Comparison of ENCODE assay signal across 8 cellular contexts in the genomic region with DNA sequence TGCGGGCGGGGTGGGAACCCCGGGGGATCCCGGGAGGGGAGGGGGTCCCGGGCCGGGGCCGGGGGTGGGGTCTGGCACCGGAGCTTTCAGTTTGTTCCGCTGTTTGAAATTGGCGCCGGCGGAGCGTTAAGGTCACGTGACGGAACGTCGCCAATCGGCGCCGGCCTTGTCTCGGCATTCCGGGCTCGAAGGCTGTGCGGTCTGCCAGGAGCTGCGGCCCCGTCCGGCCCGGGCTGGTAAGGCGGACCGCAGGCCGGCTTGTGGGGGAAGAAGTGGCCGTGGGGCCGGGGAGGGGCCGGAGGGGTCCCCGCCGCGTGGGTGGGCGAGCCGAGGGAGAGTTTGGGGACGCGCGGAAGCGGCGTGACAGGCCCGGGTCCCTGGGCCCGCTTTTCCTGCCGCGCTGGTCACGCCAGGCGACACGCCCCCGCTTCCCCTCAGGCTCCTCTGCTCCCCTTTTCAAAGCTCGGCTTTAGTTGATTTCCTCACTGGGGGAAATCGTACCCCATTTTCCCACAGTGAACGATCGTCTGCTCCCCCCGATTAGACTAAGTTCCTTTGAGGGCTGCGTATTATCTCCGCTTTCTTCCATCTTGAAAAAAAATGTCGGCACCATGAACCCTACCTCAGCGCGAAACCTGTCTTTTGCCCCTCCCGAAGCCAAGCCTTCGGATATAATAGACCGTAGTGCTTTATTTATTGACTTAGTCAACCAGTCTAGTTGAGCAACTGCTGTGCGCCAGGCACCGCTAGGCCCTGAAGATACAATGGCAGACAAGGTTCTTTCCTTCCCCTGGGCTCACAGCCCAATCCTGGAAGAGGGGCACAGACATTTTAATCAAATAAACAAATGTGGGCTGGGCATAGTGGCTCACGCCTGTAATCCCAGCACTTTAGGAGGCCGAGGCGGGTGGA. TPM values are rescaled to one million over a fixed set of nuclear protein-coding genes. Genes with fewer than 3 reads are reported as not detected.
A peak's percentile ranks its signal among the peaks of the same experiment; 100 is the strongest.
DNase-seq lines count a peak whose midpoint lies in the region; ATAC-seq and TF ChIP-seq lines count a peak whose summit lies in the region.

A gene with protein sequence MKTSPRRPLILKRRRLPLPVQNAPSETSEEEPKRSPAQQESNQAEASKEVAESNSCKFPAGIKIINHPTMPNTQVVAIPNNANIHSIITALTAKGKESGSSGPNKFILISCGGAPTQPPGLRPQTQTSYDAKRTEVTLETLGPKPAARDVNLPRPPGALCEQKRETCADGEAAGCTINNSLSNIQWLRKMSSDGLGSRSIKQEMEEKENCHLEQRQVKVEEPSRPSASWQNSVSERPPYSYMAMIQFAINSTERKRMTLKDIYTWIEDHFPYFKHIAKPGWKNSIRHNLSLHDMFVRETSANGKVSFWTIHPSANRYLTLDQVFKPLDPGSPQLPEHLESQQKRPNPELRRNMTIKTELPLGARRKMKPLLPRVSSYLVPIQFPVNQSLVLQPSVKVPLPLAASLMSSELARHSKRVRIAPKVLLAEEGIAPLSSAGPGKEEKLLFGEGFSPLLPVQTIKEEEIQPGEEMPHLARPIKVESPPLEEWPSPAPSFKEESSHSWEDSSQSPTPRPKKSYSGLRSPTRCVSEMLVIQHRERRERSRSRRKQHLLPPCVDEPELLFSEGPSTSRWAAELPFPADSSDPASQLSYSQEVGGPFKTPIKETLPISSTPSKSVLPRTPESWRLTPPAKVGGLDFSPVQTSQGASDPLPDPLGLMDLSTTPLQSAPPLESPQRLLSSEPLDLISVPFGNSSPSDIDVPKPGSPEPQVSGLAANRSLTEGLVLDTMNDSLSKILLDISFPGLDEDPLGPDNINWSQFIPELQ (minus strand): TSS at position 128 of the 912 bp plus-strand sequence. CDS start 2,696 bp downstream, outside the sequence.
A gene with protein sequence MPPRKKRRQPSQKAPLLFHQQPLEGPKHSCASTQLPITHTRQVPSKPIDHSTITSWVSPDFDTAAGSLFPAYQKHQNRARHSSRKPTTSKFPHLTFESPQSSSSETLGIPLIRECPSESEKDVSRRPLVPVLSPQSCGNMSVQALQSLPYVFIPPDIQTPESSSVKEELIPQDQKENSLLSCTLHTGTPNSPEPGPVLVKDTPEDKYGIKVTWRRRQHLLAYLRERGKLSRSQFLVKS (plus strand): TSS at position 177 of the 912 bp plus-strand sequence. CDS start 8,144 bp downstream, outside the sequence.

- peak within 1 kb of the TSS; percentile 90 for H4K12ac ChIP-seq in trophoblast cell (ENCODE audit: low read depth, low read length)

- H4K8ac ChIP-seq in trophoblast cell (ENCODE audit: low read depth, low read length) = peak within 1 kb of the TSS; percentile 92

- peaks cover 13% of the 10 kb centered on the region for H3K79me2 ChIP-seq in trophoblast cell (ENCODE audit: control insufficient read depth, insufficient read depth, low read length, poor library complexity)

- H2BK5ac ChIP-seq in trophoblast cell (ENCODE audit: low read depth, low read length, poor library complexity) = peak within 1 kb of the TSS; percentile 92

- peak within 1 kb of the TSS; percentile 88 for H4K91ac ChIP-seq in trophoblast cell (ENCODE audit: low read depth, low read length)

- peak within 1 kb of the TSS; percentile 77 for H2AFZ ChIP-seq in trophoblast cell (ENCODE audit: insufficient read depth, low read length, poor library complexity)

- WGBS in trophoblast cell (ENCODE audit: extremely low coverage, insufficient coverage, insufficient read length) = no CpG with 5 or more reads among the region's 70 CpGs
- 0 to 1% methylated on average over 36 to 44 of the region's 70 CpGs for WGBS in tibial nerve, 2 donors

- H3K36me3 ChIP-seq in trophoblast cell (ENCODE audit: control insufficient read depth in 1 of 2, insufficient read depth in 2 of 2, low read length in 2 of 2) (peaks cover 12 to 14% of the 10 kb centered on the region in 2 experiments), tibial nerve (peaks cover 0 to 5% (median 0%) of the 10 kb centered on the region in 3 donors)

- DNase-seq in GM12864 (ENCODE audit: low read depth) = peak; percentile 53
- DNase-seq in NCI-H1105 treated with DMSO at 0.1 percent for 48 hours (lab: John Stamatoyannopoulos, UW) = peak; percentile 82
- peak; percentile 87 for DNase-seq in SW480 (ENCODE audit: low spot score)
- peak; percentile 55 for DNase-seq in activated naive CD8-positive, alpha-beta T cell treated with anti-CD3 and anti-CD28 coated beads, Interleukin-2, amount 50 U/mL, for 16 hours (ENCODE audit: low read depth, low spot score)
- DNase-seq in Right ventricle myocardium superior = peak; percentile 95
- DNase-seq in trophoblast cell = peak; percentile 86 to 93
- DNase-seq in tibial nerve (ENCODE audit: low spot score in 2 of 2) = peak; percentile 84 to 92

- no peak within 1 kb of the TSS for H3K23ac ChIP-seq in trophoblast cell (ENCODE audit: low read length)

- TF ChIP-seq EP300 in tibial nerve (IDR thresholded peaks at IDR 0.05) = peak in 1 of 2 donors; percentile 91

- peak within 1 kb of the TSS; percentile 94 for H3K4me2 ChIP-seq in trophoblast cell (ENCODE audit: low read length)

- H3K14ac ChIP-seq in trophoblast cell (ENCODE audit: low read length) = peak within 1 kb of the TSS; percentile 93

- H3K4me1 ChIP-seq in trophoblast cell (ENCODE audit: control insufficient read depth in 1 of 2, insufficient read depth in 2 of 2, low read length in 2 of 2) = peaks cover 5 to 9% of the 10 kb centered on the region in 2 experiments
- H3K4me1 ChIP-seq in tibial nerve = peaks cover 0 to 25% (median 12%) of the 10 kb centered on the region in 4 donors

- peak within 1 kb of the TSS; percentile 96 for H3K18ac ChIP-seq in trophoblast cell (ENCODE audit: low read length)

- H3K9ac ChIP-seq in trophoblast cell (ENCODE audit: low read length) = peak within 1 kb of the TSS; percentile 99

- H3K79me1 ChIP-seq in trophoblast cell (ENCODE audit: low read length) = peaks cover 12% of the 10 kb centered on the region

- ATAC-seq in HG02623 (IDR thresholded peaks at IDR 0.05; ENCODE audit: unreplicated experiment) = peak; percentile 81
- peak; percentile 98 for ATAC-seq in Right ventricle myocardium superior (ENCODE audit: poor library complexity)

- no peak for TF ChIP-seq CTCF in GM12864 (IDR thresholded peaks at IDR 0.05; ENCODE audit: low read depth, low read length, missing control alignments)
- peak in 2 of 5 experiments; percentile 24 to 27 for TF ChIP-seq CTCF in tibial nerve (IDR thresholded peaks at IDR 0.05)

- no peak within 1 kb of the TSS for H2BK12ac ChIP-seq in trophoblast cell (ENCODE audit: low read length)

- H2BK120ac ChIP-seq in trophoblast cell (ENCODE audit: insufficient read depth, low read length, poor library complexity) = peak within 1 kb of the TSS; percentile 92

- H3K4me3 ChIP-seq in GM12864 (ENCODE audit: low read depth, low read length) (peak within 1 kb of the TSS; percentile 67), trophoblast cell (ENCODE audit: low read depth, low read length) (peak within 1 kb of the TSS; percentile 98), tibial nerve (peak within 1 kb of the TSS; percentile 51 to 90 (median 88))

- no peaks in the 10 kb centered on the region for H3K27me3 ChIP-seq in trophoblast cell (ENCODE audit: insufficient read depth, low read length)
- no peaks in the 10 kb centered on the region for H3K27me3 ChIP-seq in tibial nerve

- peak within 1 kb of the TSS; percentile 84 for H2AK5ac ChIP-seq in trophoblast cell (ENCODE audit: low read length)

- intact Hi-C loops in Right ventricle myocardium superior (cut with DNase I) = no loop called here

- peak; percentile 47 to 77 for TF ChIP-seq POLR2A in tibial nerve (IDR thresholded peaks at IDR 0.05)

- H3K9me3 ChIP-seq in trophoblast cell (ENCODE audit: insufficient read depth, low read depth, low read length) = no peaks in the 10 kb centered on the region
- no peaks in the 10 kb centered on the region for H3K9me3 ChIP-seq in tibial nerve

- peak within 1 kb of the TSS; percentile 74 for H3K27ac ChIP-seq in trophoblast cell (ENCODE audit: low read depth, low read length)
- peak within 1 kb of the TSS; percentile 83 to 98 (median 96) for H3K27ac ChIP-seq in tibial nerve

- H3K4ac ChIP-seq in trophoblast cell (ENCODE audit: low read depth, low read length) = peak within 1 kb of the TSS; percentile 95

RNA-seq across cellular contexts. Expression of the first gene that starts in this region (rescaled TPM):
- 1.5 TPM for total RNA-seq in Right ventricle myocardium superior
- polyA plus RNA-seq in trophoblast cell (2013) = 46.7 and 54.4 TPM in 2 replicates
- total RNA-seq in tibial nerve = 1 to 10 TPM in 2 of 4 donors, under 1 TPM in 2; 0.21 to 1.2 (median 0.84) TPM

RNA-seq across cellular contexts. Expression of the second gene that starts in this region (rescaled TPM):
- total RNA-seq in Right ventricle myocardium superior (3.3 TPM), tibial nerve (10 to 100 TPM in 1 of 4 donors, 1 to 10 TPM in 3; 5.4 to 13.8 (median 7.4) TPM)
- 38.6 and 40.9 TPM in 2 replicates for polyA plus RNA-seq in trophoblast cell (2013)

Comparison
In these comparisons a context has a peak if more than half of its experiments do, and no peak if none do; other contexts are left out.
1. Peak in every context shown above with its lines: DNase-seq, ATAC-seq, H3K4me3 ChIP-seq and H3K27ac ChIP-seq.